16 cellular contexts compared by ENCODE assay signal in the genomic region with DNA sequence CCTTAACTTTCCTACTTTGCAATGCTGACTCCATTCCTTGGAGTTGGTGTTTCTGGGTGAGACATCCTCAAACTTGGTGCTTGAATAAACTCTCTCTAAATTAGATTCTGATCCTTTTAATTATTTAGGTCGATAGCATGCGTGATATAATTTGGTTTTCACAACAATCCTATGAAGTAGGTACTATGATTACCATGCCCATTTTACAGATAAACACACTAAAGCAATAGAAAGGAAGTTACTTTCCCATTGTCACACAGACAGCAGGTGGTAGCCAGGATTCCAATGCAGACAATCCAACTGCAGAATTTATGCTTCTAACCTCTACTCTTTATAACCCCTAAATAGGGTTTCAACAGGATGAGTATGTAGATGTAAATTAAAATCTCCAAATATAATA. TPM values are rescaled to one million over a fixed set of nuclear protein-coding genes. Genes with fewer than 3 reads are reported as not detected.
DNase-seq lines count a peak whose midpoint lies in the region; ATAC-seq and TF ChIP-seq lines count a peak whose summit lies in the region.
"Had no signal": no experiment of that assay in that cellular context is flagged by ENCODE, and none has a peak within 500 bp of the region (broad histone marks: within the 10 kb centered on the region; RNA-seq: fewer than 3 reads in every experiment).

No MANE protein-coding gene starts in this region.

- H3K27ac Mint-ChIP-seq in endothelial cell (ENCODE audit: unreplicated experiment) (peak overlapping the region; percentile 14), nephron progenitor cell (peak overlapping the region; percentile 31)

- H3K9me3 Mint-ChIP-seq in endothelial cell (ENCODE audit: unreplicated experiment), result no peaks in the 10 kb centered on the region
- H3K9me3 Mint-ChIP-seq in nephron progenitor cell, result no peaks in the 10 kb centered on the region

- no peak for TF ChIP-seq POLR2A in upper lobe of left lung (IDR thresholded peaks at IDR 0.05)

- H3K27ac ChIP-seq in 22Rv1 (peak overlapping the region; percentile 81), HUES64 (ENCODE audit: low read depth, low read length) (peak overlapping the region; percentile 4; the same call in 1 of the 2 replicates), upper lobe of left lung (no peak overlapping the region)
- H3K27ac ChIP-seq: PC-9 had no signal

- 100% methylated on average over 2 of the region's 2 CpGs for WGBS in HUES64
- 96% methylated on average over 2 of the region's 2 CpGs for WGBS in upper lobe of left lung, 2 donors

- H3K36me3 ChIP-seq in HUES64 (ENCODE audit: insufficient read depth, low read length) (peaks cover 41% of the 10 kb centered on the region), upper lobe of left lung (peaks cover 0 to 15% (median 0%) of the 10 kb centered on the region in 4 donors)

- H3K27me3 Mint-ChIP-seq in endothelial cell (ENCODE audit: unreplicated experiment), result peaks cover 2% of the 10 kb centered on the region
- H3K27me3 Mint-ChIP-seq in nephron progenitor cell (ENCODE audit: low read depth, poor library complexity), result no peaks in the 10 kb centered on the region

- TF ChIP-seq CTCF in 22Rv1 (IDR thresholded peaks at IDR 0.05), result no peak
- no peak for TF ChIP-seq CTCF in endothelial cell (IDR thresholded peaks at IDR 0.05; ENCODE audit: unreplicated experiment)
- TF ChIP-seq CTCF in nephron progenitor cell (IDR thresholded peaks at IDR 0.05), result no peak
- TF ChIP-seq CTCF in upper lobe of left lung (IDR thresholded peaks at IDR 0.05), result no peak

- H3K27me3 ChIP-seq in HUES64 (ENCODE audit: insufficient read depth, low read length), result no peaks in the 10 kb centered on the region
- H3K27me3 ChIP-seq in upper lobe of left lung, result no peaks in the 10 kb centered on the region

- H3K4me3 Mint-ChIP-seq in endothelial cell (ENCODE audit: unreplicated experiment), result peak overlapping the region; percentile 0
- H3K4me3 Mint-ChIP-seq in nephron progenitor cell, result no peak overlapping the region

- no peak for DNase-seq in endothelial cell (ENCODE audit: low spot score)
- no peak for DNase-seq in nephron progenitor cell
- DNase-seq in upper lobe of left lung, result no peak
- DNase-seq in GF-D8 (lab: John Stamatoyannopoulos, UW), result no peak
- DNase-seq: COR-L47, DMS153, EL, GOT3, NCI-H187 treated with DMSO at 0.1 percent for 48 hours, NCI-H446 treated with DMSO at 0.1 percent for 48 hours, NCI-H748 treated with DMSO at 0.1 percent for 48 hours, PC-9 had no signal

- H3K4me1 ChIP-seq in HUES64 (ENCODE audit: insufficient read depth, low read length) (peaks cover 34% of the 10 kb centered on the region), upper lobe of left lung (peaks cover 0 to 2% (median 0%) of the 10 kb centered on the region in 4 donors)

- H3K9me3 ChIP-seq in HUES64 (ENCODE audit: insufficient read depth, low read depth, low read length) (no peaks in the 10 kb centered on the region), upper lobe of left lung (no peaks in the 10 kb centered on the region)

- no peak for TF ChIP-seq EP300 in upper lobe of left lung (IDR thresholded peaks at IDR 0.05)

- no peak overlapping the region for H3K9ac ChIP-seq in HUES64 (ENCODE audit: low read depth, low read length)

- ATAC-seq in upper lobe of left lung (ENCODE audit: low FRiP score in 2 of 2) (no peak), GM21423 (IDR thresholded peaks at IDR 0.05; ENCODE audit: unreplicated experiment) (no peak), GM18520 (IDR thresholded peaks at IDR 0.05; ENCODE audit: unreplicated experiment) (no peak)

- H3K36me3 Mint-ChIP-seq in endothelial cell (ENCODE audit: low read depth, unreplicated experiment) (peaks cover 4% of the 10 kb centered on the region), nephron progenitor cell (ENCODE audit: low read depth) (peaks cover 30% of the 10 kb centered on the region)

- H3K4me3 ChIP-seq in HUES64 (ENCODE audit: low read length) (no peak overlapping the region), upper lobe of left lung (no peak overlapping the region)
- H3K4me3 ChIP-seq: PC-9 had no signal

- H3K4me1 Mint-ChIP-seq in endothelial cell (ENCODE audit: unreplicated experiment), result peaks cover 13% of the 10 kb centered on the region
- H3K4me1 Mint-ChIP-seq in nephron progenitor cell, result peaks cover 42% of the 10 kb centered on the region

RNA-seq across cellular contexts. Expression of a gene that starts 21.7 kb away (rescaled TPM):
- 8.9 TPM for polyA plus RNA-seq in HUES64 (2013, experiment 1 of 2)
- 11.2 TPM for polyA plus RNA-seq in HUES64 (2013, experiment 2 of 2)
- total RNA-seq in endothelial cell (ENCODE audit: unreplicated experiment) (9.6 TPM), upper lobe of left lung (10 to 100 TPM in 2 of 6 donors, 1 to 10 TPM in 4; 7.1 to 32.5 (median 9.5) TPM)

RNA-seq across cellular contexts. Expression of a gene that starts 26.4 kb away (rescaled TPM):
- 54.8 TPM for polyA plus RNA-seq in HUES64 (2013, experiment 1 of 2)
- polyA plus RNA-seq in HUES64 (2013, experiment 2 of 2), result 54.0 TPM
- total RNA-seq in endothelial cell (ENCODE audit: unreplicated experiment), result 13.3 TPM
- total RNA-seq in upper lobe of left lung, result 1 to 10 TPM in 5 of 6 donors, under 1 TPM in 1; 0.44 to 6.3 (median 5.4) TPM

RNA-seq across cellular contexts. Expression of a gene that starts 27.1 kb away (rescaled TPM):
- polyA plus RNA-seq in HUES64 (2013, experiment 1 of 2), result 328 TPM
- 347 TPM for polyA plus RNA-seq in HUES64 (2013, experiment 2 of 2)
- total RNA-seq in endothelial cell (ENCODE audit: unreplicated experiment) (74.8 TPM), upper lobe of left lung (10 to 100 TPM in 5 of 6 donors, 1 to 10 TPM in 1; 7.4 to 33.5 (median 22.1) TPM)

RNA-seq across cellular contexts. Expression of a gene that starts 58.4 kb away (rescaled TPM):
- polyA plus RNA-seq in HUES64 (2013, experiment 1 of 2), result 96.8 TPM
- 96.0 TPM for polyA plus RNA-seq in HUES64 (2013, experiment 2 of 2)
- total RNA-seq in endothelial cell (ENCODE audit: unreplicated experiment) (142 TPM), upper lobe of left lung (100 to 1,000 TPM in 1 of 6 donors, 10 to 100 TPM in 5; 41.9 to 101 (median 68.8) TPM)

Comparison
In these comparisons a context has a peak if more than half of its experiments do, and no peak if none do; other contexts are left out.
1. H3K27ac ChIP-seq: peak in 22Rv1 (single experiment) and HUES64 (single experiment); none in upper lobe of left lung (0 of 4).